Comparison of ENCODE assay signal across 9 cellular contexts in the genomic region with DNA sequence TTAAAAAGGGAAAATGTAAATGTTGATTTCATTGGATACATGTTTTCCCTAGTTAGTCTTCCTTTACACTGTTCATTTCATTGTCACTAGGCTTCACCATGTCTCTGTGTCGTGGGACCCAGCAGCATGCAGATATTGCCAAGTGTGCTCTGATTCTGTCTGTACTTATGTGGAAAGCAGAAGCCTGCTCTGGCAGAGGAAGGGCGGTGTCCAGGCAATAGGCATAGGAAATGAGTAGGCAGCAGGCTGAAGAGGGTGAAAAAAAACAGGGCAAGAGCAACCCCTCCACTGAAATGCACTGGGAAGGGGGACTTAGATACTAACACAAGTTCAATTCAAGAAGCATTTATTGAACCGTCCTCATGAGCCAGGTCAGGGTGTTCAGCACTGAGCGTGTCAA.
DNase-seq lines count a peak whose midpoint lies in the region; ATAC-seq, FAIRE-seq and TF ChIP-seq lines count a peak whose summit lies in the region.
"Had no signal": no experiment of that assay in that cellular context is flagged by ENCODE, and none has a peak within 500 bp of the region (broad histone marks: within the 10 kb centered on the region; RNA-seq: fewer than 3 reads in every experiment).

No MANE protein-coding gene starts in this region.

- TF ChIP-seq POLR2A in heart left ventricle (IDR thresholded peaks at IDR 0.05) (no peak), GM12892 (IDR thresholded peaks at IDR 0.05; ENCODE audit: low read depth, low read length) (no peak)

- intact Hi-C loops in heart left ventricle (cut with DNase I), result loop anchor here in 2 of 10 donors (10.0 kb wide), 2 partner anchors 65 to 85 kb away; a partner anchor contains a TSS
- intact Hi-C loops in sciatic nerve (cut with DNase I), result no loop called here

- H3K9me3 ChIP-seq in heart left ventricle, result peaks cover 0 to 9% (median 0%) of the 10 kb centered on the region in 12 donors

- H3K27me3 ChIP-seq in heart left ventricle, result no peaks in the 10 kb centered on the region

- H3K4me3 ChIP-seq in heart left ventricle, result peak overlapping the region in 1 of 12 donors; percentile 38

- CTCF ChIA-PET in RWPE1 (lab: Yijun Ruan, JAX), result interaction anchor here (0.7 kb wide), 1 partner anchor 224 kb away, joined by 3 read pairs; no protein-coding TSS in a partner anchor

- H3K27ac ChIP-seq in heart left ventricle (peak overlapping the region in 9 of 12 donors; percentile 12 to 93 (median 34)), RWPE1 (no peak overlapping the region)

- peak; percentile 25 to 80 (median 66) for ATAC-seq in heart left ventricle
- ATAC-seq in sciatic nerve, result peak; percentile 56

- peak; percentile 10 for DNase-seq in GF-D8 (lab: John Stamatoyannopoulos, UW)
- DNase-seq in NOMO-1 treated with DMSO at 0.1 percent for 48 hours (lab: John Stamatoyannopoulos, UW; ENCODE audit: unreplicated experiment), result peak; percentile 70
- peak in 4 of 5 donors; percentile 25 to 55 (median 42) for DNase-seq in heart left ventricle
- DNase-seq in sciatic nerve (ENCODE audit: low spot score), result no peak
- DNase-seq in HPDE6-E6E7 (ENCODE audit: extremely low spot score), result no peak
- DNase-seq in GM12892 (ENCODE audit: insufficient read length), result no peak
- DNase-seq in RWPE1 (ENCODE audit: low spot score), result no peak
- DNase-seq in mucosa of gallbladder (ENCODE audit: low spot score), result no peak
- DNase-seq: NCI-H1092 treated with DMSO at 0.1 percent for 48 hours had no signal

- no peak for TF ChIP-seq CTCF in heart left ventricle (IDR thresholded peaks at IDR 0.05)
- TF ChIP-seq CTCF in RWPE1 (conservative IDR thresholded peaks at IDR 0.05; ENCODE audit: low read depth), result no peak

- H3K36me3 ChIP-seq in heart left ventricle, result no peaks in the 10 kb centered on the region

- WGBS in heart left ventricle, 4 donors, result 65 to 78% (median 69%) methylated on average over 4 of the region's 4 CpGs

- POLR2A ChIA-PET in RWPE1 (lab: Yijun Ruan, JAX; ENCODE audit: low non-redundant PET), result no interaction called here

- FAIRE-seq in GM12892 (lab: Jason Lieb, UNC), result no peak

- H3K4me1 ChIP-seq in heart left ventricle, result peaks cover 0 to 68% (median 20%) of the 10 kb centered on the region in 12 donors

Comparison
In these comparisons a context has a peak if more than half of its experiments do, and no peak if none do; other contexts are left out.
1. DNase-seq: peak in GF-D8 (single experiment), NOMO-1 treated with DMSO at 0.1 percent for 48 hours (single experiment) and heart left ventricle (4 of 5); none in sciatic nerve (single experiment), HPDE6-E6E7 (single experiment), GM12892 (single experiment), RWPE1 (single experiment) and mucosa of gallbladder (single experiment).